9 cellular contexts compared by ENCODE assay signal in genomic region chr9:129617167-129617566, GRCh38. TPM values are rescaled to one million over a fixed set of nuclear protein-coding genes. Genes with fewer than 3 reads are reported as not detected.
A peak's percentile ranks its signal among the peaks of the same experiment; 100 is the strongest.
DNase-seq lines count a peak whose midpoint lies in the region; ATAC-seq and TF ChIP-seq lines count a peak whose summit lies in the region.
"Had no signal": no experiment of that assay in that cellular context is flagged by ENCODE, and none has a peak within 500 bp of the region (broad histone marks: within the 10 kb centered on the region; RNA-seq: fewer than 3 reads in every experiment).

No MANE protein-coding gene starts in this region.

- H4K20me1 ChIP-seq in smooth muscle cell (ENCODE audit: low read depth) = no peaks in the 10 kb centered on the region

- H3K27ac ChIP-seq in endodermal cell (ENCODE audit: low read depth, low read length) = no peak overlapping the region
- peak overlapping the region; percentile 70 for H3K27ac ChIP-seq in smooth muscle cell (ENCODE audit: low read depth)
- H3K27ac ChIP-seq: heart left ventricle had no signal

- H3K4me1 ChIP-seq in endodermal cell (ENCODE audit: control insufficient read depth, insufficient read depth, low read length) = no peaks in the 10 kb centered on the region
- peaks cover 15% of the 10 kb centered on the region for H3K4me1 ChIP-seq in smooth muscle cell (ENCODE audit: low read depth)

- ATAC-seq in activated T-cell treated with anti-CD3 and anti-CD28 coated beads, Interleukin-2, amount 50 U/mL, for 72 hours (replicated peaks in 1 of 2) = peak; percentile 57 to 64
- ATAC-seq in HG03159 (IDR thresholded peaks at IDR 0.05; ENCODE audit: unreplicated experiment) (no peak), HG03135 (IDR thresholded peaks at IDR 0.05; ENCODE audit: unreplicated experiment) (no peak)
- ATAC-seq: heart left ventricle had no signal

- 20 to 40% methylated on average over 1 of the region's 1 CpG for WGBS in endodermal cell (ENCODE audit: insufficient coverage in 1 of 2, insufficient read length in 1 of 2), 2 experiments
- 0% methylated on average over 1 of the region's 1 CpG for WGBS in smooth muscle cell (ENCODE audit: low lambda C conversion rate)

- peaks cover 21% of the 10 kb centered on the region for H3K27me3 Mint-ChIP-seq in activated T-cell treated with anti-CD3 and anti-CD28 coated beads, Interleukin-2, amount 50 U/mL, for 72 hours (ENCODE audit: low read depth)
- H3K27me3 Mint-ChIP-seq in activated T-cell treated with anti-CD3 and anti-CD28 coated beads, Interleukin-2, amount 50 U/mL, for 24 hours = peaks cover 30% of the 10 kb centered on the region
- H3K27me3 Mint-ChIP-seq in endodermal cell (ENCODE audit: insufficient read depth) = peaks cover 43% of the 10 kb centered on the region

- no peak overlapping the region for H3K4me3 ChIP-seq in endodermal cell (ENCODE audit: low read length)
- no peak overlapping the region for H3K4me3 ChIP-seq in smooth muscle cell
- H3K4me3 ChIP-seq: heart left ventricle had no signal

- H3K9me3 ChIP-seq in endodermal cell (ENCODE audit: control insufficient read depth, low read length) (no peaks in the 10 kb centered on the region), smooth muscle cell (replicated peaks; ENCODE audit: low read depth) (no peaks in the 10 kb centered on the region)
- H3K9me3 ChIP-seq: heart left ventricle had no signal

- no peak overlapping the region for H2AFZ ChIP-seq in smooth muscle cell (ENCODE audit: low read depth)

- H3K9ac ChIP-seq in endodermal cell (ENCODE audit: extremely low read depth, low read length, poor library complexity, severe bottlenecking) (no peak overlapping the region), smooth muscle cell (ENCODE audit: low read depth) (no peak overlapping the region)

- no peaks in the 10 kb centered on the region for H3K9me3 Mint-ChIP-seq in activated T-cell treated with anti-CD3 and anti-CD28 coated beads, Interleukin-2, amount 50 U/mL, for 72 hours
- no peaks in the 10 kb centered on the region for H3K9me3 Mint-ChIP-seq in activated T-cell treated with anti-CD3 and anti-CD28 coated beads, Interleukin-2, amount 50 U/mL, for 24 hours
- H3K9me3 Mint-ChIP-seq in endodermal cell = no peaks in the 10 kb centered on the region

- H3K27me3 ChIP-seq in endodermal cell (ENCODE audit: control insufficient read depth, insufficient read depth, low read length, poor library complexity, severe bottlenecking) (peaks cover 30% of the 10 kb centered on the region), smooth muscle cell (ENCODE audit: low read depth) (no peaks in the 10 kb centered on the region)

- peaks cover 0 to 1% of the 10 kb centered on the region in 2 donors for H3K36me3 Mint-ChIP-seq in activated T-cell treated with anti-CD3 and anti-CD28 coated beads, Interleukin-2, amount 50 U/mL, for 72 hours (ENCODE audit: insufficient read depth in 2 of 2)
- no peaks in the 10 kb centered on the region for H3K36me3 Mint-ChIP-seq in activated T-cell treated with anti-CD3 and anti-CD28 coated beads, Interleukin-2, amount 50 U/mL, for 24 hours (ENCODE audit: low read depth)
- H3K36me3 Mint-ChIP-seq in endodermal cell (ENCODE audit: low read depth) = no peaks in the 10 kb centered on the region

- no peaks in the 10 kb centered on the region for H3K79me2 ChIP-seq in smooth muscle cell (ENCODE audit: low read depth)

- H3K4me1 Mint-ChIP-seq in activated T-cell treated with anti-CD3 and anti-CD28 coated beads, Interleukin-2, amount 50 U/mL, for 72 hours (ENCODE audit: low read depth) = no peaks in the 10 kb centered on the region
- H3K4me1 Mint-ChIP-seq in activated T-cell treated with anti-CD3 and anti-CD28 coated beads, Interleukin-2, amount 50 U/mL, for 24 hours (ENCODE audit: low read depth) = peaks cover 6% of the 10 kb centered on the region
- H3K4me1 Mint-ChIP-seq in endodermal cell = peaks cover 3% of the 10 kb centered on the region

- peaks cover 11% of the 10 kb centered on the region for H3F3A ChIP-seq in smooth muscle cell (ENCODE audit: low read depth)

- no peak overlapping the region for H3K4me3 Mint-ChIP-seq in activated T-cell treated with anti-CD3 and anti-CD28 coated beads, Interleukin-2, amount 50 U/mL, for 72 hours
- no peak overlapping the region for H3K4me3 Mint-ChIP-seq in activated T-cell treated with anti-CD3 and anti-CD28 coated beads, Interleukin-2, amount 50 U/mL, for 24 hours
- H3K4me3 Mint-ChIP-seq in endodermal cell = no peak overlapping the region

- H3K36me3 ChIP-seq in endodermal cell (ENCODE audit: control insufficient read depth, insufficient read depth, low read length) (no peaks in the 10 kb centered on the region), smooth muscle cell (ENCODE audit: low read depth) (no peaks in the 10 kb centered on the region)
- H3K36me3 ChIP-seq: heart left ventricle had no signal

- DNase-seq in activated T-cell treated with anti-CD3 and anti-CD28 coated beads, Interleukin-2, amount 50 U/mL, for 72 hours = no peak
- DNase-seq in activated T-cell treated with anti-CD3 and anti-CD28 coated beads, Interleukin-2, amount 50 U/mL, for 24 hours = no peak
- DNase-seq in NCI-H69 (lab: John Stamatoyannopoulos, UW) (peak; percentile 76), endodermal cell (peak; percentile 83), smooth muscle cell (lab: John Stamatoyannopoulos, UW; ENCODE audit: unreplicated experiment) (no peak), ecto neural progenitor cell (ENCODE audit: low spot score) (no peak)

- no peak overlapping the region for H3K27ac Mint-ChIP-seq in activated T-cell treated with anti-CD3 and anti-CD28 coated beads, Interleukin-2, amount 50 U/mL, for 72 hours
- no peak overlapping the region for H3K27ac Mint-ChIP-seq in activated T-cell treated with anti-CD3 and anti-CD28 coated beads, Interleukin-2, amount 50 U/mL, for 24 hours
- no peak overlapping the region for H3K27ac Mint-ChIP-seq in endodermal cell

- TF ChIP-seq CTCF in endodermal cell (conservative IDR thresholded peaks at IDR 0.05) (peak; percentile 81), smooth muscle cell (IDR thresholded peaks at IDR 0.05; ENCODE audit: borderline replicate concordance, insufficient read depth, poor library complexity, severe bottlenecking) (peak; percentile 54)

- H3K4me2 ChIP-seq in smooth muscle cell = no peak overlapping the region

RNA-seq across cellular contexts. Expression of gene C9orf50, which starts 3.7 kb away (rescaled TPM):
- under 1 TPM in 1 of 2 donors, not detected in 1; 0.31 TPM for total RNA-seq in activated T-cell treated with anti-CD3 and anti-CD28 coated beads, Interleukin-2, amount 50 U/mL, for 72 hours
- total RNA-seq in endodermal cell = not detected
- polyA plus RNA-seq in endodermal cell (2013, experiment 1 of 2) = not detected
- not detected for polyA plus RNA-seq in endodermal cell (2013, experiment 2 of 2)
- not detected in 2 replicates for total RNA-seq in smooth muscle cell
- polyA plus RNA-seq in smooth muscle cell = 0.59 TPM in 1 of 2 replicates, not detected in the other
- total RNA-seq: heart left ventricle had no signal
- polyA plus RNA-seq: heart left ventricle had no signal

RNA-seq across cellular contexts. Expression of gene NTMT1, which starts 8.8 kb away (rescaled TPM):
- 10 to 100 TPM; 39.3 to 51.9 TPM for total RNA-seq in activated T-cell treated with anti-CD3 and anti-CD28 coated beads, Interleukin-2, amount 50 U/mL, for 72 hours
- total RNA-seq in endodermal cell (10 to 100 TPM; 39.6 to 49.1 TPM), smooth muscle cell (24.7 and 42.9 TPM in 2 replicates)
- 40.4 TPM for polyA plus RNA-seq in endodermal cell (2013, experiment 1 of 2)
- polyA plus RNA-seq in endodermal cell (2013, experiment 2 of 2) = 40.9 TPM
- polyA plus RNA-seq in smooth muscle cell = 118 and 129 TPM in 2 replicates

RNA-seq across cellular contexts. Expression of gene ASB6, which starts 24.8 kb away (rescaled TPM):
- 10 to 100 TPM; 16.9 to 20.2 TPM for total RNA-seq in activated T-cell treated with anti-CD3 and anti-CD28 coated beads, Interleukin-2, amount 50 U/mL, for 72 hours
- total RNA-seq in endodermal cell (10 to 100 TPM; 19.8 to 20.2 TPM), smooth muscle cell (10.9 and 13.8 TPM in 2 replicates)
- 17.7 TPM for polyA plus RNA-seq in endodermal cell (2013, experiment 1 of 2)
- 14.9 TPM for polyA plus RNA-seq in endodermal cell (2013, experiment 2 of 2)
- polyA plus RNA-seq in smooth muscle cell = 22.2 and 26.0 TPM in 2 replicates

RNA-seq across cellular contexts. Expression of gene PRRX2, which starts 48.3 kb away (rescaled TPM):
- 1 to 10 TPM; 3.3 to 6.1 TPM for total RNA-seq in activated T-cell treated with anti-CD3 and anti-CD28 coated beads, Interleukin-2, amount 50 U/mL, for 72 hours
- 1 to 10 TPM; 1.0 to 3.8 TPM for total RNA-seq in endodermal cell
- 5.4 TPM for polyA plus RNA-seq in endodermal cell (2013, experiment 1 of 2)
- polyA plus RNA-seq in endodermal cell (2013, experiment 2 of 2) = 6.0 TPM
- 59.9 and 87.7 TPM in 2 replicates for total RNA-seq in smooth muscle cell
- 180 and 234 TPM in 2 replicates for polyA plus RNA-seq in smooth muscle cell

Comparison
In these comparisons a context has a peak if more than half of its experiments do, and no peak if none do; other contexts are left out.
1. ATAC-seq: peak in activated T-cell treated with anti-CD3 and anti-CD28 coated beads, Interleukin-2, amount 50 U/mL, for 72 hours (2 of 2); none in HG03159 (single experiment) and HG03135 (single experiment).
2. DNase-seq: peak in NCI-H69 (single experiment) and endodermal cell (single experiment); none in activated T-cell treated with anti-CD3 and anti-CD28 coated beads, Interleukin-2, amount 50 U/mL, for 72 hours (0 of 2), activated T-cell treated with anti-CD3 and anti-CD28 coated beads, Interleukin-2, amount 50 U/mL, for 24 hours (single experiment), smooth muscle cell (single experiment) and ecto neural progenitor cell (single experiment).